Comparison of ENCODE assay signal across 8 cellular contexts in the genomic region with DNA sequence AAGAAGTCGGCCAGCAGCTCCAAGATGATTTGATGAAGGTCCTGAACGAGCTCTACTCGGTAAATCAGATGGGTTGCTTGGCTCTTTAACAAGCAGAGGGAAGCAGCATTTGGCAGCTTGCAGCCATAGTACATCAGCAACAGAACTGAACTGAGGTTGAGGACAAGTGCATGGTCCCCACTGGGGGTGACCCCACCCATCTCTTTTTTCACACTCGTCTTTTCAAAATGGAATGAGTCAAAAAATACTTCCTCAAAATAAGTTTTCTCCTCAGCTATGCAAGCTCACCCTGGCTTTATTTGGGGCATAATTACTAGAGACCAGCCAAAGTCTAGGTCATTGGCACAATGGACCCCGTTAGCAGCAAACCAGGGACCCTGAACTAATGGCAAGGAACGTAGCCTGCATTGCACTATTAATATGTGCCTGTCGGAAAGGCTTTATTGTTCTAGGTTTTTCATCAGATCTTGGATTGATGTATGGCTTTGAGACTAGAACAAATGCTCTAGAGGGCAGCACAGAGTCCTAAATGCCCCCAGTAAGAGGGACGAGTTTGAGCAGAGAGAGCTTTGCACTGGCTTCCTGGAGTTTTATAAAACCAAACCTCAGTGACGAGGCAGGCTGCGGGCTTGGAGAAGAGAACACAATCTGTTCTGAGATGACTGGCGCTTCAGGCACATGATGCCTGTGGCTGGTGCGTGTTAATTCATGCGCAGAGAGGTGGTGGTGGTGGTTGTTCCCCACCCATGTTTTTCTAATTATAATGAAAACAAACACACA.
A peak's percentile ranks its signal among the peaks of the same experiment; 100 is the strongest.
DNase-seq lines count a peak whose midpoint lies in the region; ATAC-seq, FAIRE-seq and TF ChIP-seq lines count a peak whose summit lies in the region.
"Not testable (repeated sequence)": the region's sequence is repeated elsewhere in the genome, so short reads cannot be mapped to it uniquely, and the experiment has no call there.

No MANE protein-coding gene starts in this region.

- H3K36me3 ChIP-seq in endothelial cell of umbilical vein (ENCODE audit: control insufficient read depth in 2 of 2, extremely low read depth in 1 of 2, insufficient read depth in 2 of 2, low read length in 2 of 2), result not testable (repeated sequence)

- not testable (repeated sequence) for H3K27ac ChIP-seq in endothelial cell of umbilical vein (ENCODE audit: insufficient read depth, low read depth, low read length)

- TF ChIP-seq POLR2A in endothelial cell of umbilical vein (IDR thresholded peaks at IDR 0.05; ENCODE audit: low read depth, low read length), result not testable (repeated sequence)

- dilution Hi-C loops in endothelial cell of umbilical vein (cut with MboI; ENCODE audit: extremely low pct_ligation_motif_present, low sequenced_read_pairs), result not testable (repeated sequence)

- H3K9ac ChIP-seq in endothelial cell of umbilical vein (replicated peaks; ENCODE audit: extremely low read depth, insufficient read depth, low read length), result not testable (repeated sequence)

- H3K9me1 ChIP-seq in endothelial cell of umbilical vein (replicated peaks; ENCODE audit: control insufficient read depth, extremely low read depth, insufficient read depth, low read length), result not testable (repeated sequence)

- not testable (repeated sequence) for H3K9me3 ChIP-seq in T-helper 17 cell (ENCODE audit: control insufficient read depth, low read length, poor library complexity, severe bottlenecking); endothelial cell of umbilical vein (replicated peaks; ENCODE audit: control insufficient read depth, insufficient read depth, low read length)

- H3K27me3 Mint-ChIP-seq in T-helper 17 cell; immature natural killer cell (ENCODE audit: low read depth in 3 of 3): not testable (repeated sequence)

- not testable (repeated sequence) for FAIRE-seq in endothelial cell of umbilical vein (lab: Jason Lieb, UNC)

- not testable (repeated sequence) for H4K20me1 ChIP-seq in endothelial cell of umbilical vein (replicated peaks; ENCODE audit: control insufficient read depth, extremely low read depth, insufficient read depth, low read length)

- CTCF ChIA-PET in endothelial cell of umbilical vein (lab: Charles Lee), result not testable (repeated sequence)

- H3K4me1 ChIP-seq in endothelial cell of umbilical vein (ENCODE audit: control insufficient read depth, extremely low read depth, insufficient read depth, low read length), result not testable (repeated sequence)

- TF ChIP-seq CTCF in AG09319 (IDR thresholded peaks at IDR 0.05; ENCODE audit: low read depth, low read length), result peak; percentile 1
- not testable (repeated sequence) for TF ChIP-seq CTCF in endothelial cell of umbilical vein (IDR thresholded peaks at IDR 0.05; ENCODE audit: extremely low read depth in 1 of 2, insufficient read depth in 1 of 2, low read depth in 1 of 2, low read length in 2 of 2)

- not testable (repeated sequence) for H3K4me3 ChIP-seq in endothelial cell of umbilical vein (replicated peaks in 1 of 3; ENCODE audit: insufficient read depth in 1 of 3, low read depth in 1 of 3, low read length in 3 of 3)

- not testable (repeated sequence) for H3K36me3 Mint-ChIP-seq in T-helper 17 cell (ENCODE audit: low read depth); immature natural killer cell

- POLR2A ChIA-PET in endothelial cell of umbilical vein (lab: Charles Lee), result not testable (repeated sequence)

- intact Hi-C loops in endothelial cell of umbilical vein (cut with micrococcal nuclease); posterior vena cava (cut with DNase I): not testable (repeated sequence)

- not testable (repeated sequence) for H3K4me2 ChIP-seq in endothelial cell of umbilical vein (ENCODE audit: insufficient read depth, low read length)

- not testable (repeated sequence) for H3K9me3 Mint-ChIP-seq in immature natural killer cell

- DNase-seq in AG09319 (ENCODE audit: extremely low read depth, low read depth), result not testable (repeated sequence)
- peak; percentile 0 for DNase-seq in HT-29 (ENCODE audit: low spot score)
- peak in 1 of 3 donors; percentile 5 for DNase-seq in T-helper 17 cell
- peak; percentile 54 for DNase-seq in activated effector memory CD4-positive, alpha-beta T cell treated with anti-CD3 and anti-CD28 coated beads, Interleukin-2, amount 50 U/mL, for 16 hours
- peak; percentile 12 for DNase-seq in endothelial cell of umbilical vein (ENCODE audit: low read depth, low spot score)
- DNase-seq in immature natural killer cell, result peak; percentile 0 to 66 (median 6)
- DNase-seq in posterior vena cava (ENCODE audit: low spot score), result peak; percentile 13

- ATAC-seq in GM18868 (IDR thresholded peaks at IDR 0.05; ENCODE audit: unreplicated experiment), result peak; percentile 69
- ATAC-seq in T-helper 17 cell, result peak; percentile 75

- not testable (repeated sequence) for H3K79me2 ChIP-seq in endothelial cell of umbilical vein (ENCODE audit: control insufficient read depth, insufficient read depth, low read length)

- H3K27me3 ChIP-seq in endothelial cell of umbilical vein (ENCODE audit: control insufficient read depth in 2 of 2, insufficient read depth in 2 of 2, low read length in 2 of 2), result not testable (repeated sequence)

- not testable (repeated sequence) for H2AFZ ChIP-seq in endothelial cell of umbilical vein (ENCODE audit: low read depth, low read length)

- not testable (repeated sequence) for H3K4me3 Mint-ChIP-seq in T-helper 17 cell, immature natural killer cell

- not testable (repeated sequence) for H3K27ac Mint-ChIP-seq in T-helper 17 cell, immature natural killer cell

- H3K4me1 Mint-ChIP-seq in T-helper 17 cell, immature natural killer cell: not testable (repeated sequence)

- not testable (repeated sequence) for BruUV-seq in endothelial cell of umbilical vein (replicated peaks; lab: Mats Ljungman, UMichigan)
